10 cellular contexts compared by ENCODE assay signal in the genomic region with DNA sequence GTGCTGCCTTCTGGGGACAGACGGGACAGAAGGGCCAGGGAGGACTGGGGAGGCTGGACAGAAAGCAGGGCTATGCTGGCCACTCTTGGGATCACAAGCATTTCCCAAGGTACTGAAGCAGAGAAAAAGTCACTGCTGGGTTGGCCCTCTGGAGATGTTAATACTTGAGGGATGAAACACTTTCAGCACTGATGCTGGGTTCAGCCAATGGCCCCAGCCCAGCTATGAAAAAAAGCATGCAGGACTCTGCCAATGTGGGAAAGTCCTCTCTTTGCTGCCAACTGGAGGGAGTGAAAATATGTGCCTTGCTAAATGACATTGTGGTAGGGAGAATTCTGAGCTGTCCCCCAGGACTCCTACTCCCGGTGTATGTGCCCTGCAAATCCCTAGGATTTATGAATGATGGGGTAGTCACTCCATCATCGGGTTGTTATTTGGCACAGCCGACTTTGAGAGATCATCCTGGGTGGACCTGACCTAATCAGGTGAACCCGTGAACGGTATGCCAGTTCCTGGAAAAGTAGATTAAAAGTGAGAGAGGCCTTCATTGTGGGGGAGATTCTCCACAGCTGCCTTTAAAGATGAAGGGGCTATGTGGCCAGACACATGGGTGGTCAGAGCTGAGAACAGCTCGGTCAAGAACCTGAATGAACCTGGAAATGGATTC.
DNase-seq lines count a peak whose midpoint lies in the region; ATAC-seq and TF ChIP-seq lines count a peak whose summit lies in the region.
"Had no signal": no experiment of that assay in that cellular context is flagged by ENCODE, and none has a peak within 500 bp of the region (broad histone marks: within the 10 kb centered on the region; RNA-seq: fewer than 3 reads in every experiment).

No MANE protein-coding gene starts in this region.

- H3K36me3 ChIP-seq in Karpas-422 (ENCODE audit: insufficient read depth, low read length) (no peaks in the 10 kb centered on the region), sigmoid colon (no peaks in the 10 kb centered on the region)

- peaks cover 78% of the 10 kb centered on the region for H3K79me2 ChIP-seq in Karpas-422 (ENCODE audit: low read length)

- TF ChIP-seq CTCF in dorsolateral prefrontal cortex (IDR thresholded peaks at IDR 0.05 in 54 of 56, conservative IDR thresholded peaks at IDR 0.05 in 2 of 56; ENCODE audit: low read depth in 1 of 56, partially characterized antibody in 56 of 56) (no peak), sigmoid colon (IDR thresholded peaks at IDR 0.05) (no peak)

- peak overlapping the region; percentile 59 for H3K9ac ChIP-seq in Karpas-422 (ENCODE audit: low read length)

- H3K9me3 ChIP-seq in Karpas-422 (ENCODE audit: low read length) (no peaks in the 10 kb centered on the region), sigmoid colon (no peaks in the 10 kb centered on the region)

- no peaks in the 10 kb centered on the region for H3K27me3 Mint-ChIP-seq in natural killer cell treated with Interleukin-12 subunit alpha and Interleukin-12 subunit beta and Interleukin-15 and Interleukin-18, amount 100 ng/mL, for 72 hours

- WGBS in sigmoid colon, 2 donors = 90 to 93% methylated on average over 7 of the region's 7 CpGs

- H3K4me3 ChIP-seq in Karpas-422 (ENCODE audit: low read length) (peak overlapping the region; percentile 54; the same call in 1 of the 2 replicates), dorsolateral prefrontal cortex (no peak overlapping the region), sigmoid colon (no peak overlapping the region)

- H3K4me1 Mint-ChIP-seq in natural killer cell treated with Interleukin-12 subunit alpha and Interleukin-12 subunit beta and Interleukin-15 and Interleukin-18, amount 100 ng/mL, for 72 hours (ENCODE audit: low read depth in 2 of 2) = peaks cover 77 to 92% of the 10 kb centered on the region in 2 donors

- H3K36me3 Mint-ChIP-seq in natural killer cell treated with Interleukin-12 subunit alpha and Interleukin-12 subunit beta and Interleukin-15 and Interleukin-18, amount 100 ng/mL, for 72 hours = peaks cover 16% of the 10 kb centered on the region

- peak overlapping the region; percentile 85 to 95 for H3K27ac Mint-ChIP-seq in natural killer cell treated with Interleukin-12 subunit alpha and Interleukin-12 subunit beta and Interleukin-15 and Interleukin-18, amount 100 ng/mL, for 72 hours

- peak in 8 of 14 donors; percentile 13 to 59 (median 42) for DNase-seq in C1 segment of cervical spinal cord (lab: John Stamatoyannopoulos, UW)
- no peak for DNase-seq in Karpas-422
- peak in 1 of 10 donors; percentile 36 for DNase-seq in dorsolateral prefrontal cortex
- no peak for DNase-seq in natural killer cell treated with Interleukin-12 subunit alpha and Interleukin-12 subunit beta and Interleukin-15 and Interleukin-18, amount 100 ng/mL, for 72 hours (ENCODE audit: low spot score)
- no peak for DNase-seq in DMS79 (lab: John Stamatoyannopoulos, UW)
- no peak for DNase-seq in sigmoid colon
- DNase-seq: effector CD8-positive, alpha-beta T cell; NCI-H446 had no signal

- intact Hi-C loops in dorsolateral prefrontal cortex (cut with DNase I) (no loop called here), sigmoid colon (cut with DNase I) (no loop called here)

- H4K20me1 ChIP-seq in Karpas-422 (ENCODE audit: insufficient read depth, low read depth, low read length) = no peaks in the 10 kb centered on the region

- ATAC-seq in natural killer cell treated with Interleukin-12 subunit alpha and Interleukin-12 subunit beta and Interleukin-15 and Interleukin-18, amount 100 ng/mL, for 72 hours = no peak
- ATAC-seq in GM18909 (IDR thresholded peaks at IDR 0.05; ENCODE audit: poor library complexity, unreplicated experiment) = no peak
- no peak for ATAC-seq in GM18498 (IDR thresholded peaks at IDR 0.05; ENCODE audit: unreplicated experiment)

- no peak for TF ChIP-seq EP300 in sigmoid colon (IDR thresholded peaks at IDR 0.05)

- no peaks in the 10 kb centered on the region for H3K9me3 Mint-ChIP-seq in natural killer cell treated with Interleukin-12 subunit alpha and Interleukin-12 subunit beta and Interleukin-15 and Interleukin-18, amount 100 ng/mL, for 72 hours

- peak overlapping the region; percentile 71 for H3K4me3 Mint-ChIP-seq in natural killer cell treated with Interleukin-12 subunit alpha and Interleukin-12 subunit beta and Interleukin-15 and Interleukin-18, amount 100 ng/mL, for 72 hours

- H2AFZ ChIP-seq in Karpas-422 (ENCODE audit: low read length) = no peak overlapping the region

- H3K27me3 ChIP-seq in Karpas-422 (ENCODE audit: low read length) (no peaks in the 10 kb centered on the region), dorsolateral prefrontal cortex (no peaks in the 10 kb centered on the region), sigmoid colon (no peaks in the 10 kb centered on the region)

- H3K4me1 ChIP-seq in Karpas-422 (ENCODE audit: low read length) (peaks cover 81% of the 10 kb centered on the region), sigmoid colon (peaks cover 0 to 32% (median 3%) of the 10 kb centered on the region in 4 donors)

- H3K27ac ChIP-seq in Karpas-422 (ENCODE audit: low read length) (peak overlapping the region; percentile 96), dorsolateral prefrontal cortex (peak overlapping the region in 45 of 59 donors; percentile 0 to 77 (median 44)), sigmoid colon (no peak overlapping the region)

- H3K4me2 ChIP-seq in Karpas-422 (ENCODE audit: low read depth, low read length, poor library complexity, severe bottlenecking) = peak overlapping the region; percentile 77

- no peaks in the 10 kb centered on the region for H3K9me2 ChIP-seq in Karpas-422 (replicated peaks; ENCODE audit: insufficient read depth, low read length)

- TF ChIP-seq POLR2A in sigmoid colon (IDR thresholded peaks at IDR 0.05) = no peak

Comparison
In these comparisons a context has a peak if more than half of its experiments do, and no peak if none do; other contexts are left out.
1. DNase-seq: peak in C1 segment of cervical spinal cord (8 of 14); none in Karpas-422 (single experiment), natural killer cell treated with Interleukin-12 subunit alpha and Interleukin-12 subunit beta and Interleukin-15 and Interleukin-18, amount 100 ng/mL, for 72 hours (single experiment), DMS79 (single experiment) and sigmoid colon (single experiment).
2. H3K27ac ChIP-seq: peak in Karpas-422 (single experiment) and dorsolateral prefrontal cortex (45 of 59); none in sigmoid colon (0 of 4).